Comparison of ENCODE assay signal across 1 cellular context in the genomic region with DNA sequence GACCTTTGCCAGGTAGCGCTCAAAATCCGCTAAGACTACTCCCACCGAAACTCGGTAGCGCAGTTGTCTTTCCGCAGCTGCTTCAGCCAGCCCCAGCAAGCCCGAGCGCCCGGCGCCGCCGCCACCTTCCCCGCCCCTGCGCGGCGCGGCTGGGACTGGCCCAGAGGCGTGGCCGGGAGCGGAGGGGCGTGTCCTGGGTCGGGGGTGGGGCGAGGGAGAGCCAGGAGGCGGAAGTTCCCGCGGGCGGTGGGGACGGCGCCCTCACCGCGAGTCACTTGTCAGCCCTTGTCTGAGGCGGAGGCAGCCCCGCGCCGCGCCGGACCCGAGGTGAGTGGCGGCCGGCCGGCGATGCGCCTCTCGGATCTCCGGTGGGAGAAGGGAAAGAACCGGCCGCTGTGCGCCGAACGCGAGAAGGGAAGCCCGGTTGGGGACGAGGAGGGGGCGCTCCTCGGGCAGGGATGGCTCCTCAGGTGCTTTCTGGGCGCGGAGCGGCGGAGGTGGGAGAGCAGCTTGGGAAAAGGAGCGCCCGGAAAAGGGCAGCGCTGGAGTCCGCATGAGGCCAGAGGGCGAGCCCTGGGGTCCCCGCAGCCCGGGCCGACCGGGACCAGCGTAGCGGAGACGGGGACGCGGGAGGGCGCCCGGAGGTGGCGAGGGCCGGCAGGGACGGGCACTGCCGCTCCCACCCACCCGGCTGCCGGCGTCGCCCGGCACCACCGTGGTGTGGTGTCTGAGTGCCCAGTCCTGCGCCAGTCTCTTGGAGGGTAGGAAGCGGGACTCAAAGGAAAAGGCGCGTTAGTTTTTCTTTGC.
TF ChIP-seq lines count a peak whose summit lies in the region.

A gene with protein sequence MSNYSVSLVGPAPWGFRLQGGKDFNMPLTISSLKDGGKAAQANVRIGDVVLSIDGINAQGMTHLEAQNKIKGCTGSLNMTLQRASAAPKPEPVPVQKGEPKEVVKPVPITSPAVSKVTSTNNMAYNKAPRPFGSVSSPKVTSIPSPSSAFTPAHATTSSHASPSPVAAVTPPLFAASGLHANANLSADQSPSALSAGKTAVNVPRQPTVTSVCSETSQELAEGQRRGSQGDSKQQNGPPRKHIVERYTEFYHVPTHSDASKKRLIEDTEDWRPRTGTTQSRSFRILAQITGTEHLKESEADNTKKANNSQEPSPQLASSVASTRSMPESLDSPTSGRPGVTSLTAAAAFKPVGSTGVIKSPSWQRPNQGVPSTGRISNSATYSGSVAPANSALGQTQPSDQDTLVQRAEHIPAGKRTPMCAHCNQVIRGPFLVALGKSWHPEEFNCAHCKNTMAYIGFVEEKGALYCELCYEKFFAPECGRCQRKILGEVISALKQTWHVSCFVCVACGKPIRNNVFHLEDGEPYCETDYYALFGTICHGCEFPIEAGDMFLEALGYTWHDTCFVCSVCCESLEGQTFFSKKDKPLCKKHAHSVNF (plus strand): TSS at position 274 of the 807 bp plus-strand sequence. CDS start 3,347 bp downstream, outside the sequence.

TF ChIP-seq in H1, 55 proteins besides CTCF, POLR2A, EP300 and RAD21 (continued from another document):
- no peak for TF ChIP-seq KDM5A (IDR thresholded peaks at IDR 0.05; ENCODE audit: low read length)
- TF ChIP-seq, protein P1, sequence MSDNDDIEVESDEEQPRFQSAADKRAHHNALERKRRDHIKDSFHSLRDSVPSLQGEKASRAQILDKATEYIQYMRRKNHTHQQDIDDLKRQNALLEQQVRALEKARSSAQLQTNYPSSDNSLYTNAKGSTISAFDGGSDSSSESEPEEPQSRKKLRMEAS (IDR thresholded peaks at IDR 0.05), result peak; percentile 26; the same call in 1 of the 2 replicates
- peak; percentile 80 for TF ChIP-seq ASH2L (IDR thresholded peaks at IDR 0.05; ENCODE audit: low read length)
- TF ChIP-seq TBP (IDR thresholded peaks at IDR 0.05; ENCODE audit: low read depth, low read length), result peak; percentile 88
- TF ChIP-seq KDM4A (IDR thresholded peaks at IDR 0.05; ENCODE audit: low read depth, low read length, severe bottlenecking), result peak; percentile 88
- peak; percentile 16 for TF ChIP-seq SAP30 (IDR thresholded peaks at IDR 0.05; ENCODE audit: insufficient read depth, insufficient replicate concordance, low read length)
- TF ChIP-seq GTF2F1 (IDR thresholded peaks at IDR 0.05; ENCODE audit: borderline replicate concordance, low read depth, low read length), result no peak
- peak; percentile 93 for TF ChIP-seq TAF7 (optimal IDR thresholded peaks at IDR 0.05; ENCODE audit: borderline replicate concordance, low read depth, low read length)
- no peak for TF ChIP-seq SP1 (IDR thresholded peaks at IDR 0.05; ENCODE audit: low read depth, low read length)
- TF ChIP-seq JUN (IDR thresholded peaks at IDR 0.05; ENCODE audit: low read depth, low read length), result no peak
- TF ChIP-seq MAFK (IDR thresholded peaks at IDR 0.05; ENCODE audit: low read depth, low read length), result no peak
